In the genomic region with DNA sequence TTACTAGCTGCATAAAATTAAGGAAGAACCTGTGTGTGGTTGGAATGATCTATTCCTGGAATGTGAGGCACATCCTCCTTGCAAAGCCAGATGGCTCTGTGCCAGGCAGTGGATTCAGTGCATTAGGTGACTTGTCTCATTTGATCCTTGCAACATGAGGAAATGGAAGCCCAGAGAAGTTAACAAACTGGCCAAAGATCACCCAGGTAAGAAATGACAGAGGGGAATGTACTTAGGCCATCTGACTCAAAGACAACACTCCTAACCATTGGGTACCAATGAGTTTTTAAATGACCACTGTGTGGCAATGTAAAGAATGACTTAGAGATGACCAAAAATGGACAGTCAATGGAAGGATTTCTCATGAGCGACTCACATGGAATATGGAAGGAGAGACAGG, we compare ENCODE assay signal across 2 cellular contexts.
TF ChIP-seq lines count a peak whose summit lies in the region.

No MANE protein-coding gene starts in this region.

TF ChIP-seq in GM23338, 12 proteins besides CTCF, POLR2A, EP300 and RAD21 (continued from another document):
- TF ChIP-seq, protein P1, sequence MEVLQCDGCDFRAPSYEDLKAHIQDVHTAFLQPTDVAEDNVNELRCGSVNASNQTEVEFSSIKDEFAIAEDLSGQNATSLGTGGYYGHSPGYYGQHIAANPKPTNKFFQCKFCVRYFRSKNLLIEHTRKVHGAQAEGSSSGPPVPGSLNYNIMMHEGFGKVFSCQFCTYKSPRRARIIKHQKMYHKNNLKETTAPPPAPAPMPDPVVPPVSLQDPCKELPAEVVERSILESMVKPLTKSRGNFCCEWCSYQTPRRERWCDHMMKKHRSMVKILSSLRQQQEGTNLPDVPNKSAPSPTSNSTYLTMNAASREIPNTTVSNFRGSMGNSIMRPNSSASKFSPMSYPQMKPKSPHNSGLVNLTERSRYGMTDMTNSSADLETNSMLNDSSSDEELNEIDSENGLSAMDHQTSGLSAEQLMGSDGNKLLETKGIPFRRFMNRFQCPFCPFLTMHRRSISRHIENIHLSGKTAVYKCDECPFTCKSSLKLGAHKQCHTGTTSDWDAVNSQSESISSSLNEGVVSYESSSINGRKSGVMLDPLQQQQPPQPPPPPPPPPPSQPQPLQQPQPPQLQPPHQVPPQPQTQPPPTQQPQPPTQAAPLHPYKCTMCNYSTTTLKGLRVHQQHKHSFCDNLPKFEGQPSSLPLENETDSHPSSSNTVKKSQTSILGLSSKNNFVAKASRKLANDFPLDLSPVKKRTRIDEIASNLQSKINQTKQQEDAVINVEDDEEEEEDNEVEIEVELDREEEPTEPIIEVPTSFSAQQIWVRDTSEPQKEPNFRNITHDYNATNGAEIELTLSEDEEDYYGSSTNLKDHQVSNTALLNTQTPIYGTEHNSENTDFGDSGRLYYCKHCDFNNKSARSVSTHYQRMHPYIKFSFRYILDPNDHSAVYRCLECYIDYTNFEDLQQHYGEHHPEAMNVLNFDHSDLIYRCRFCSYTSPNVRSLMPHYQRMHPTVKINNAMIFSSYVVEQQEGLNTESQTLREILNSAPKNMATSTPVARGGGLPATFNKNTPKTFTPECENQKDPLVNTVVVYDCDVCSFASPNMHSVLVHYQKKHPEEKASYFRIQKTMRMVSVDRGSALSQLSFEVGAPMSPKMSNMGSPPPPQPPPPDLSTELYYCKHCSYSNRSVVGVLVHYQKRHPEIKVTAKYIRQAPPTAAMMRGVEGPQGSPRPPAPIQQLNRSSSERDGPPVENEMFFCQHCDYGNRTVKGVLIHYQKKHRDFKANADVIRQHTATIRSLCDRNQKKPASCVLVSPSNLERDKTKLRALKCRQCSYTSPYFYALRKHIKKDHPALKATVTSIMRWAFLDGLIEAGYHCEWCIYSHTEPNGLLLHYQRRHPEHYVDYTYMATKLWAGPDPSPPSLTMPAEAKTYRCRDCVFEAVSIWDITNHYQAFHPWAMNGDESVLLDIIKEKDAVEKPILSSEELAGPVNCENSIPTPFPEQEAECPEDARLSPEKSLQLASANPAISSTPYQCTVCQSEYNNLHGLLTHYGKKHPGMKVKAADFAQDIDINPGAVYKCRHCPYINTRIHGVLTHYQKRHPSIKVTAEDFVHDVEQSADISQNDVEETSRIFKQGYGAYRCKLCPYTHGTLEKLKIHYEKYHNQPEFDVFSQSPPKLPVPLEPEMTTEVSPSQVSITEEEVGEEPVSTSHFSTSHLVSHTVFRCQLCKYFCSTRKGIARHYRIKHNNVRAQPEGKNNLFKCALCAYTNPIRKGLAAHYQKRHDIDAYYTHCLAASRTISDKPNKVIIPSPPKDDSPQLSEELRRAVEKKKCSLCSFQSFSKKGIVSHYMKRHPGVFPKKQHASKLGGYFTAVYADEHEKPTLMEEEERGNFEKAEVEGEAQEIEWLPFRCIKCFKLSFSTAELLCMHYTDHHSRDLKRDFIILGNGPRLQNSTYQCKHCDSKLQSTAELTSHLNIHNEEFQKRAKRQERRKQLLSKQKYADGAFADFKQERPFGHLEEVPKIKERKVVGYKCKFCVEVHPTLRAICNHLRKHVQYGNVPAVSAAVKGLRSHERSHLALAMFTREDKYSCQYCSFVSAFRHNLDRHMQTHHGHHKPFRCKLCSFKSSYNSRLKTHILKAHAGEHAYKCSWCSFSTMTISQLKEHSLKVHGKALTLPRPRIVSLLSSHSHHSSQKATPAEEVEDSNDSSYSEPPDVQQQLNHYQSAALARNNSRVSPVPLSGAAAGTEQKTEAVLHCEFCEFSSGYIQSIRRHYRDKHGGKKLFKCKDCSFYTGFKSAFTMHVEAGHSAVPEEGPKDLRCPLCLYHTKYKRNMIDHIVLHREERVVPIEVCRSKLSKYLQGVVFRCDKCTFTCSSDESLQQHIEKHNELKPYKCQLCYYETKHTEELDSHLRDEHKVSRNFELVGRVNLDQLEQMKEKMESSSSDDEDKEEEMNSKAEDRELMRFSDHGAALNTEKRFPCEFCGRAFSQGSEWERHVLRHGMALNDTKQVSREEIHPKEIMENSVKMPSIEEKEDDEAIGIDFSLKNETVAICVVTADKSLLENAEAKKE (CRISPR knock-in tag; IDR thresholded peaks at IDR 0.05): no peak
- no peak for TF ChIP-seq STAT1 (IDR thresholded peaks at IDR 0.05; ENCODE audit: unreplicated experiment)
- TF ChIP-seq ZNF331 (CRISPR knock-in tag; IDR thresholded peaks at IDR 0.05; ENCODE audit: low read depth): no peak

TF ChIP-seq in SK-N-SH treated with all-trans-retinoic acid at 6 μM for 48 hours, 23 proteins besides CTCF, POLR2A, EP300 and RAD21 (continued from another document):
- TF ChIP-seq, protein P2, sequence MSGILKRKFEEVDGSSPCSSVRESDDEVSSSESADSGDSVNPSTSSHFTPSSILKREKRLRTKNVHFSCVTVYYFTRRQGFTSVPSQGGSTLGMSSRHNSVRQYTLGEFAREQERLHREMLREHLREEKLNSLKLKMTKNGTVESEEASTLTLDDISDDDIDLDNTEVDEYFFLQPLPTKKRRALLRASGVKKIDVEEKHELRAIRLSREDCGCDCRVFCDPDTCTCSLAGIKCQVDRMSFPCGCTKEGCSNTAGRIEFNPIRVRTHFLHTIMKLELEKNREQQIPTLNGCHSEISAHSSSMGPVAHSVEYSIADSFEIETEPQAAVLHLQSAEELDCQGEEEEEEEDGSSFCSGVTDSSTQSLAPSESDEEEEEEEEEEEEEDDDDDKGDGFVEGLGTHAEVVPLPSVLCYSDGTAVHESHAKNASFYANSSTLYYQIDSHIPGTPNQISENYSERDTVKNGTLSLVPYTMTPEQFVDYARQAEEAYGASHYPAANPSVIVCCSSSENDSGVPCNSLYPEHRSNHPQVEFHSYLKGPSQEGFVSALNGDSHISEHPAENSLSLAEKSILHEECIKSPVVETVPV (CRISPR knock-in tag; IDR thresholded peaks at IDR 0.05): no peak
- TF ChIP-seq, protein P3, sequence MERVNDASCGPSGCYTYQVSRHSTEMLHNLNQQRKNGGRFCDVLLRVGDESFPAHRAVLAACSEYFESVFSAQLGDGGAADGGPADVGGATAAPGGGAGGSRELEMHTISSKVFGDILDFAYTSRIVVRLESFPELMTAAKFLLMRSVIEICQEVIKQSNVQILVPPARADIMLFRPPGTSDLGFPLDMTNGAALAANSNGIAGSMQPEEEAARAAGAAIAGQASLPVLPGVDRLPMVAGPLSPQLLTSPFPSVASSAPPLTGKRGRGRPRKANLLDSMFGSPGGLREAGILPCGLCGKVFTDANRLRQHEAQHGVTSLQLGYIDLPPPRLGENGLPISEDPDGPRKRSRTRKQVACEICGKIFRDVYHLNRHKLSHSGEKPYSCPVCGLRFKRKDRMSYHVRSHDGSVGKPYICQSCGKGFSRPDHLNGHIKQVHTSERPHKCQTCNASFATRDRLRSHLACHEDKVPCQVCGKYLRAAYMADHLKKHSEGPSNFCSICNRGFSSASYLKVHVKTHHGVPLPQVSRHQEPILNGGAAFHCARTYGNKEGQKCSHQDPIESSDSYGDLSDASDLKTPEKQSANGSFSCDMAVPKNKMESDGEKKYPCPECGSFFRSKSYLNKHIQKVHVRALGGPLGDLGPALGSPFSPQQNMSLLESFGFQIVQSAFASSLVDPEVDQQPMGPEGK (CRISPR knock-in tag; IDR thresholded peaks at IDR 0.05; ENCODE audit: borderline replicate concordance): no peak
- TF ChIP-seq, protein P4, sequence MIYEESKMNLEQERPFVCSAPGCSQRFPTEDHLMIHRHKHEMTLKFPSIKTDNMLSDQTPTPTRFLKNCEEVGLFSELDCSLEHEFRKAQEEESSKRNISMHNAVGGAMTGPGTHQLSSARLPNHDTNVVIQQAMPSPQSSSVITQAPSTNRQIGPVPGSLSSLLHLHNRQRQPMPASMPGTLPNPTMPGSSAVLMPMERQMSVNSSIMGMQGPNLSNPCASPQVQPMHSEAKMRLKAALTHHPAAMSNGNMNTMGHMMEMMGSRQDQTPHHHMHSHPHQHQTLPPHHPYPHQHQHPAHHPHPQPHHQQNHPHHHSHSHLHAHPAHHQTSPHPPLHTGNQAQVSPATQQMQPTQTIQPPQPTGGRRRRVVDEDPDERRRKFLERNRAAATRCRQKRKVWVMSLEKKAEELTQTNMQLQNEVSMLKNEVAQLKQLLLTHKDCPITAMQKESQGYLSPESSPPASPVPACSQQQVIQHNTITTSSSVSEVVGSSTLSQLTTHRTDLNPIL (CRISPR knock-in tag; IDR thresholded peaks at IDR 0.05; ENCODE audit: low read depth): no peak
